ENCODE assay signal across 8 cellular contexts in genomic region chr5:32531885-32532520, GRCh38. TPM values are rescaled to one million over a fixed set of nuclear protein-coding genes. Genes with fewer than 3 reads are reported as not detected.
A peak's percentile ranks its signal among the peaks of the same experiment; 100 is the strongest.
DNase-seq lines count a peak whose midpoint lies in the region; ATAC-seq, FAIRE-seq and TF ChIP-seq lines count a peak whose summit lies in the region.

No MANE protein-coding gene starts in this region.

- peak; percentile 53 for ATAC-seq in GM19372 (IDR thresholded peaks at IDR 0.05; ENCODE audit: low read depth, unreplicated experiment)
- ATAC-seq in HG03457 (IDR thresholded peaks at IDR 0.05; ENCODE audit: unreplicated experiment) = peak; percentile 39

- TF ChIP-seq CTCF in Caco-2 (IDR thresholded peaks at IDR 0.05; ENCODE audit: insufficient read depth in 1 of 2, low read depth in 1 of 2, low read length in 1 of 2, severe bottlenecking in 1 of 2, unreplicated experiment in 1 of 2) (no peak), neutrophil (IDR thresholded peaks at IDR 0.05) (no peak), stomach (IDR thresholded peaks at IDR 0.05) (no peak)

- H3K36me3 ChIP-seq in Caco-2 (ENCODE audit: control insufficient read depth, insufficient read depth, low read length) (no peaks in the 10 kb centered on the region), neutrophil (no peaks in the 10 kb centered on the region), stomach (no peaks in the 10 kb centered on the region)

- CTCF ChIA-PET in Caco-2 (lab: Charles Lee) = interaction anchor here (0.9 to 1.5 kb wide), 2 partner anchors 42 to 58 kb away, joined by 3 read pairs; no protein-coding TSS in a partner anchor

- no peaks in the 10 kb centered on the region for H3K27me3 Mint-ChIP-seq in Caco-2 (ENCODE audit: insufficient read depth, unreplicated experiment)

- TSS peak; percentile 95 for BruUV-seq in Caco-2 (replicated peaks; lab: Mats Ljungman, UMichigan)

- intact Hi-C loops in Caco-2 (cut with micrococcal nuclease; ENCODE audit: unreplicated experiment) = loop anchor here (5.0 kb wide), 1 partner anchor 40 kb away; no protein-coding TSS in a partner anchor
- intact Hi-C loops in stomach (cut with DNase I; ENCODE audit: low total_unique reads) = no loop called here

- POLR2A ChIA-PET in Caco-2 (lab: Charles Lee) = interaction anchor here (1.1 kb wide), 1 partner anchor 24 kb away, joined by 3 read pairs; no protein-coding TSS in a partner anchor

- H3K36me3 Mint-ChIP-seq in Caco-2 (ENCODE audit: insufficient read depth, unreplicated experiment) = no peaks in the 10 kb centered on the region

- H3K27ac Mint-ChIP-seq in Caco-2 (ENCODE audit: unreplicated experiment) = peak overlapping the region; percentile 85

- no peak for TF ChIP-seq EP300 in stomach (IDR thresholded peaks at IDR 0.05)

- H3K4me3 ChIP-seq in Caco-2 (ENCODE audit: low read depth, low read length) = no peak overlapping the region
- H3K4me3 ChIP-seq in neutrophil (ENCODE audit: low read depth in 1 of 2, low read length in 1 of 2) = no peak overlapping the region
- H3K4me3 ChIP-seq in stomach = no peak overlapping the region

- WGBS in stomach, 5 donors = 29 to 39% (median 32%) methylated on average over 8 of the region's 8 CpGs

- FAIRE-seq in GM12891 (lab: Jason Lieb, UNC) = no peak

- H3K4me1 Mint-ChIP-seq in Caco-2 (ENCODE audit: low read depth, unreplicated experiment) = peaks cover 15% of the 10 kb centered on the region

- H3K9me3 Mint-ChIP-seq in Caco-2 (ENCODE audit: unreplicated experiment) = no peaks in the 10 kb centered on the region

- H3K4me3 Mint-ChIP-seq in Caco-2 (ENCODE audit: unreplicated experiment) = peak overlapping the region; percentile 75

- peaks cover 15% of the 10 kb centered on the region for H3K4me1 ChIP-seq in Caco-2
- H3K4me1 ChIP-seq in neutrophil (ENCODE audit: control insufficient read depth in 1 of 2, insufficient read depth in 1 of 2, low read depth in 1 of 2, low read length in 1 of 2) = peaks cover 15 to 30% of the 10 kb centered on the region in 2 experiments
- peaks cover 0 to 12% (median 2%) of the 10 kb centered on the region in 4 donors for H3K4me1 ChIP-seq in stomach

- DNase-seq in Caco-2 (peak; percentile 58 to 63), SW480 (ENCODE audit: low spot score) (peak; percentile 78), GM12891 (ENCODE audit: insufficient read length, low spot score) (no peak), stomach (no peak)
- peak; percentile 64 for DNase-seq in central memory CD4-positive, alpha-beta T cell

- H3K27ac ChIP-seq in neutrophil (peak overlapping the region; percentile 40), stomach (peak overlapping the region in 1 of 5 donors; percentile 3)

- no peak for TF ChIP-seq POLR2A in GM12891 (IDR thresholded peaks at IDR 0.05; ENCODE audit: low read depth, low read length)
- TF ChIP-seq POLR2A in stomach (IDR thresholded peaks at IDR 0.05) = no peak

- no peaks in the 10 kb centered on the region for H3K9me3 ChIP-seq in Caco-2
- no peaks in the 10 kb centered on the region for H3K9me3 ChIP-seq in neutrophil
- no peaks in the 10 kb centered on the region for H3K9me3 ChIP-seq in stomach

- H3K27me3 ChIP-seq in Caco-2 (replicated peaks; ENCODE audit: control insufficient read depth, insufficient read depth, low read length) = no peaks in the 10 kb centered on the region
- H3K27me3 ChIP-seq in neutrophil = peaks cover 15% of the 10 kb centered on the region
- H3K27me3 ChIP-seq in stomach = no peaks in the 10 kb centered on the region

TF ChIP-seq in GM12891, 5 proteins besides CTCF, POLR2A, EP300 and RAD21:
- TF ChIP-seq POU2F2 (IDR thresholded peaks at IDR 0.05; ENCODE audit: low read depth, low read length) (no peak), SPI1 (IDR thresholded peaks at IDR 0.05; ENCODE audit: low read depth, low read length) (no peak), PAX5 (IDR thresholded peaks at IDR 0.05; ENCODE audit: insufficient read depth, low read length, severe bottlenecking) (no peak), POLR2AphosphoS5 (IDR thresholded peaks at IDR 0.05; ENCODE audit: low read depth, low read length) (no peak), TAF1 (IDR thresholded peaks at IDR 0.05; ENCODE audit: low read depth, low read length) (no peak)

RNA-seq across cellular contexts. Expression of gene SUB1, which starts 53.4 kb away (rescaled TPM):
- 281 and 293 TPM in 2 replicates for total RNA-seq in Caco-2 (2022)
- 407 TPM for polyA plus RNA-seq in GM12891 (2012; ENCODE audit: low read depth, missing spikeins)
- total RNA-seq in stomach = 100 to 1,000 TPM in 2 of 5 donors, 10 to 100 TPM in 3; 42.0 to 167 (median 77.1) TPM
- 100 to 1,000 TPM; 135 to 198 (median 192) TPM for polyA plus RNA-seq in stomach

Comparison
In these comparisons a context has a peak if more than half of its experiments do, and no peak if none do; other contexts are left out.
1. DNase-seq: peak in Caco-2 (2 of 2), SW480 (single experiment) and central memory CD4-positive, alpha-beta T cell (single experiment); none in GM12891 (single experiment) and stomach (single experiment).